In genomic region chr20:51604851-51605250, GRCh38 we compare ENCODE assay signal across 20 cellular contexts.
DNase-seq lines count a peak whose midpoint lies in the region; ATAC-seq and TF ChIP-seq lines count a peak whose summit lies in the region.
"Had no signal": no experiment of that assay in that cellular context is flagged by ENCODE, and none has a peak within 500 bp of the region (broad histone marks: within the 10 kb centered on the region; RNA-seq: fewer than 3 reads in every experiment).

No MANE protein-coding gene starts in this region.

- no peak for TF ChIP-seq CTCF in CD8-positive, alpha-beta T cell (IDR thresholded peaks at IDR 0.05)
- TF ChIP-seq CTCF in osteoblast (IDR thresholded peaks at IDR 0.05; ENCODE audit: extremely low read depth, low read depth, low read length) (no peak), endothelial cell (IDR thresholded peaks at IDR 0.05; ENCODE audit: unreplicated experiment) (no peak)

- no peak overlapping the region for H3K27ac Mint-ChIP-seq in CD8-positive, alpha-beta T cell
- peak overlapping the region in 3 of 8 donors; percentile 35 to 73 (median 50) for H3K27ac Mint-ChIP-seq in CD8-positive, alpha-beta memory T cell
- no peak overlapping the region for H3K27ac Mint-ChIP-seq in activated T-helper 17 cell treated with anti-CD3 and anti-CD28 coated beads, Interleukin-2, amount 50 U/mL, for 72 hours
- no peak overlapping the region for H3K27ac Mint-ChIP-seq in endothelial cell (ENCODE audit: unreplicated experiment)
- H3K27ac Mint-ChIP-seq: CD4-positive, alpha-beta T cell; GM23338; HFFc6 had no signal

- no peaks in the 10 kb centered on the region for H3K9me3 ChIP-seq in CD8-positive, alpha-beta T cell (ENCODE audit: low read length)
- no peaks in the 10 kb centered on the region for H3K9me3 ChIP-seq in CD8-positive, alpha-beta memory T cell (ENCODE audit: low read length)
- no peaks in the 10 kb centered on the region for H3K9me3 ChIP-seq in osteoblast (ENCODE audit: low read depth, low read length)

- DNase-seq in CD8-positive, alpha-beta T cell = no peak
- DNase-seq in CD8-positive, alpha-beta memory T cell = no peak
- DNase-seq in osteoblast (ENCODE audit: insufficient read length, low spot score, missing footprints) = peak; percentile 41
- DNase-seq in dedifferentiated amniotic fluid mesenchymal stem cell (ENCODE audit: extremely low spot score) = no peak
- DNase-seq in endothelial cell (ENCODE audit: low spot score) = no peak
- DNase-seq: AML-193; Calu3; CD4-positive, alpha-beta T cell; DMS53; DND-41; EL; H7; HFFc6; KG1 had no signal

- POLR2A ChIA-PET in CD8-positive, alpha-beta T cell (lab: Charles Lee) = no interaction called here
- POLR2A ChIA-PET in CD8-positive, alpha-beta memory T cell (lab: Charles Lee) = no interaction called here

- intact Hi-C loops in CD8-positive, alpha-beta T cell (cut with DNase I, micrococcal nuclease) = no loop called here

- no peaks in the 10 kb centered on the region for H3K36me3 Mint-ChIP-seq in CD8-positive, alpha-beta T cell
- H3K36me3 Mint-ChIP-seq in CD8-positive, alpha-beta memory T cell = peaks cover 0 to 2% (median 0%) of the 10 kb centered on the region in 3 donors
- H3K36me3 Mint-ChIP-seq in activated T-helper 17 cell treated with anti-CD3 and anti-CD28 coated beads, Interleukin-2, amount 50 U/mL, for 72 hours (ENCODE audit: low read depth) = no peaks in the 10 kb centered on the region
- peaks cover 7% of the 10 kb centered on the region for H3K36me3 Mint-ChIP-seq in endothelial cell (ENCODE audit: low read depth, unreplicated experiment)

- H4K20me1 ChIP-seq in osteoblast (ENCODE audit: insufficient read depth, low read length) = peaks cover 2% of the 10 kb centered on the region

- peaks cover 2% of the 10 kb centered on the region for H3K27me3 Mint-ChIP-seq in CD8-positive, alpha-beta T cell (ENCODE audit: low read depth)
- H3K27me3 Mint-ChIP-seq in CD8-positive, alpha-beta memory T cell = peaks cover 13 to 24% of the 10 kb centered on the region in 2 donors
- H3K27me3 Mint-ChIP-seq in activated T-helper 17 cell treated with anti-CD3 and anti-CD28 coated beads, Interleukin-2, amount 50 U/mL, for 72 hours = peaks cover 19% of the 10 kb centered on the region
- peaks cover 1% of the 10 kb centered on the region for H3K27me3 Mint-ChIP-seq in endothelial cell (ENCODE audit: unreplicated experiment)

- H2AFZ ChIP-seq in osteoblast (ENCODE audit: low read length) = no peak overlapping the region
- H2AFZ ChIP-seq: GM23338 had no signal

- peak overlapping the region; percentile 11 for H3K4me3 Mint-ChIP-seq in CD8-positive, alpha-beta T cell
- H3K4me3 Mint-ChIP-seq in CD8-positive, alpha-beta memory T cell = peak overlapping the region in 5 of 7 donors; percentile 4 to 69 (median 54)
- H3K4me3 Mint-ChIP-seq in activated T-helper 17 cell treated with anti-CD3 and anti-CD28 coated beads, Interleukin-2, amount 50 U/mL, for 72 hours = peak overlapping the region; percentile 28
- H3K4me3 Mint-ChIP-seq in endothelial cell (ENCODE audit: unreplicated experiment) = no peak overlapping the region
- H3K4me3 Mint-ChIP-seq: CD4-positive, alpha-beta T cell; GM23338; HFFc6 had no signal

- H3K4me1 Mint-ChIP-seq in CD8-positive, alpha-beta T cell (ENCODE audit: low read depth) = peaks cover 7% of the 10 kb centered on the region
- peaks cover 15 to 25% (median 25%) of the 10 kb centered on the region in 3 donors for H3K4me1 Mint-ChIP-seq in CD8-positive, alpha-beta memory T cell
- H3K4me1 Mint-ChIP-seq in activated T-helper 17 cell treated with anti-CD3 and anti-CD28 coated beads, Interleukin-2, amount 50 U/mL, for 72 hours = peaks cover 29% of the 10 kb centered on the region
- peaks cover 14% of the 10 kb centered on the region for H3K4me1 Mint-ChIP-seq in endothelial cell (ENCODE audit: unreplicated experiment)

- H3K79me2 ChIP-seq in osteoblast (ENCODE audit: insufficient read depth, low read length) = no peaks in the 10 kb centered on the region

- no peaks in the 10 kb centered on the region for H3K4me1 ChIP-seq in CD8-positive, alpha-beta T cell (ENCODE audit: insufficient read depth, low read length)
- H3K4me1 ChIP-seq in CD8-positive, alpha-beta memory T cell (ENCODE audit: insufficient read depth, low read length) = no peaks in the 10 kb centered on the region
- H3K4me1 ChIP-seq in osteoblast (ENCODE audit: insufficient read depth, low read length) = no peaks in the 10 kb centered on the region

- H3K27ac ChIP-seq in CD8-positive, alpha-beta T cell (ENCODE audit: low read depth, low read length) = no peak overlapping the region
- no peak overlapping the region for H3K27ac ChIP-seq in CD8-positive, alpha-beta memory T cell (ENCODE audit: low read depth, low read length)
- H3K27ac ChIP-seq in osteoblast (ENCODE audit: low read depth, low read length) = no peak overlapping the region
- H3K27ac ChIP-seq: C4-2B, HL-60 had no signal

- H3K36me3 ChIP-seq in CD8-positive, alpha-beta T cell (ENCODE audit: insufficient read depth, low read length) = no peaks in the 10 kb centered on the region
- no peaks in the 10 kb centered on the region for H3K36me3 ChIP-seq in CD8-positive, alpha-beta memory T cell (ENCODE audit: insufficient read depth, low read length)
- H3K36me3 ChIP-seq in osteoblast (ENCODE audit: insufficient read depth, low read length) = no peaks in the 10 kb centered on the region

- no peak overlapping the region for H3K4me3 ChIP-seq in CD8-positive, alpha-beta T cell (ENCODE audit: low read depth, low read length)
- H3K4me3 ChIP-seq in CD8-positive, alpha-beta memory T cell (ENCODE audit: low read length) = no peak overlapping the region
- H3K4me3 ChIP-seq in osteoblast (ENCODE audit: insufficient read depth, low read length) = no peak overlapping the region
- H3K4me3 ChIP-seq: GM12878, GM23338 had no signal

- no peak for ATAC-seq in CD8-positive, alpha-beta T cell
- peak; percentile 12 for ATAC-seq in activated T-helper 17 cell treated with anti-CD3 and anti-CD28 coated beads, Interleukin-2, amount 50 U/mL, for 72 hours (replicated peaks)
- ATAC-seq: GM12878, GM23338, HCT116 had no signal

- CTCF ChIA-PET in CD8-positive, alpha-beta T cell (lab: Charles Lee) = interaction anchor here (1.2 kb wide), 1 partner anchor 10 kb away, joined by 4 read pairs; no protein-coding TSS in a partner anchor
- CTCF ChIA-PET in CD8-positive, alpha-beta memory T cell (lab: Charles Lee) = interaction anchor here (1.3 to 2.2 kb wide), 2 partner anchors 9 to 22 kb away, joined by 3 to 6 read pairs; no protein-coding TSS in a partner anchor

- H3K27me3 ChIP-seq in CD8-positive, alpha-beta T cell (ENCODE audit: insufficient read depth, low read length) = no peaks in the 10 kb centered on the region
- no peaks in the 10 kb centered on the region for H3K27me3 ChIP-seq in CD8-positive, alpha-beta memory T cell (ENCODE audit: insufficient read depth, low read length, poor library complexity, severe bottlenecking)
- H3K27me3 ChIP-seq in osteoblast (ENCODE audit: insufficient read depth, low read length) = no peaks in the 10 kb centered on the region

- no peak overlapping the region for H3K4me2 ChIP-seq in osteoblast (ENCODE audit: insufficient read depth, low read length)
- H3K4me2 ChIP-seq: GM23338 had no signal

- H3K9me3 Mint-ChIP-seq in CD8-positive, alpha-beta T cell = no peaks in the 10 kb centered on the region
- no peaks in the 10 kb centered on the region for H3K9me3 Mint-ChIP-seq in CD8-positive, alpha-beta memory T cell
- H3K9me3 Mint-ChIP-seq in activated T-helper 17 cell treated with anti-CD3 and anti-CD28 coated beads, Interleukin-2, amount 50 U/mL, for 72 hours = no peaks in the 10 kb centered on the region
- H3K9me3 Mint-ChIP-seq in endothelial cell (ENCODE audit: unreplicated experiment) = no peaks in the 10 kb centered on the region
- H3K9me3 Mint-ChIP-seq: CD4-positive, alpha-beta T cell; GM23338; HFFc6 had no signal
